15 cellular contexts compared by ENCODE assay signal in genomic region chr11:68501813-68502212, GRCh38. TPM values are rescaled to one million over a fixed set of nuclear protein-coding genes. Genes with fewer than 3 reads are reported as not detected.
A peak's percentile ranks its signal among the peaks of the same experiment; 100 is the strongest.
DNase-seq lines count a peak whose midpoint lies in the region; ATAC-seq and TF ChIP-seq lines count a peak whose summit lies in the region.
"Had no signal": no experiment of that assay in that cellular context is flagged by ENCODE, and none has a peak within 500 bp of the region (broad histone marks: within the 10 kb centered on the region; RNA-seq: fewer than 3 reads in every experiment).

No MANE protein-coding gene starts in this region.

- no peak for ATAC-seq in central memory CD8-positive, alpha-beta T cell (replicated peaks; ENCODE audit: extremely low read depth, poor library complexity, severe bottlenecking)

- H2AK5ac ChIP-seq in trophoblast cell (ENCODE audit: low read length): no peak overlapping the region

- H3K18ac ChIP-seq in trophoblast cell (ENCODE audit: low read length): no peak overlapping the region

- no peak overlapping the region for H3K4me3 Mint-ChIP-seq in central memory CD8-positive, alpha-beta T cell
- H3K4me3 Mint-ChIP-seq: H9 had no signal

- H3K79me2 ChIP-seq in trophoblast cell (ENCODE audit: control insufficient read depth, insufficient read depth, low read length, poor library complexity): peaks cover 16% of the 10 kb centered on the region

- H3K4me1 ChIP-seq in HEK293 (ENCODE audit: control insufficient read depth, insufficient read depth, low read length): peaks cover 20% of the 10 kb centered on the region
- H3K4me1 ChIP-seq in trophoblast cell (ENCODE audit: control insufficient read depth in 1 of 2, insufficient read depth in 2 of 2, low read length in 2 of 2): peaks cover 0 to 6% of the 10 kb centered on the region in 2 experiments
- H3K4me1 ChIP-seq: Caco-2 had no signal

- no peak for DNase-seq in central memory CD8-positive, alpha-beta T cell (ENCODE audit: low spot score in 2 of 2)
- DNase-seq in trophoblast cell (peak; percentile 78 to 94), NCI-H1436 (lab: John Stamatoyannopoulos, UW) (no peak), KBM-7 (no peak), SIG-M5 (lab: John Stamatoyannopoulos, UW) (no peak)
- DNase-seq: BE2C; C1 segment of cervical spinal cord; Caco-2; CD4-positive, CD25-positive, alpha-beta regulatory T cell; DMS153; DMS79; GDM1; H9 had no signal

- no peaks in the 10 kb centered on the region for H3K79me1 ChIP-seq in trophoblast cell (ENCODE audit: low read length)

- H3K27me3 ChIP-seq in trophoblast cell (ENCODE audit: insufficient read depth, low read length): no peaks in the 10 kb centered on the region
- H3K27me3 ChIP-seq: BE2C had no signal

- no peak overlapping the region for H3K4me3 ChIP-seq in HEK293 (ENCODE audit: low read depth, low read length)
- no peak overlapping the region for H3K4me3 ChIP-seq in trophoblast cell (ENCODE audit: low read depth, low read length)

- H3K36me3 ChIP-seq in HEK293 (ENCODE audit: control insufficient read depth in 2 of 2, insufficient read depth in 1 of 2, low read length in 2 of 2) (no peaks in the 10 kb centered on the region), trophoblast cell (ENCODE audit: control insufficient read depth in 1 of 2, insufficient read depth in 2 of 2, low read length in 2 of 2) (no peaks in the 10 kb centered on the region)

- H3K9me3 Mint-ChIP-seq in central memory CD8-positive, alpha-beta T cell: no peaks in the 10 kb centered on the region
- H3K9me3 Mint-ChIP-seq: H9 had no signal

- no peak overlapping the region for H4K91ac ChIP-seq in trophoblast cell (ENCODE audit: low read depth, low read length)

- peaks cover 3% of the 10 kb centered on the region for H3K36me3 Mint-ChIP-seq in central memory CD8-positive, alpha-beta T cell (ENCODE audit: insufficient read depth)

- peak overlapping the region; percentile 57 for H3K4ac ChIP-seq in trophoblast cell (ENCODE audit: low read depth, low read length)

- in situ Hi-C loops in KBM-7 (cut with MboI; ENCODE audit: low pct_unique_long_range_greater_than_20kb, low sequenced_read_pairs): no loop called here

- H4K12ac ChIP-seq in trophoblast cell (ENCODE audit: low read depth, low read length): no peak overlapping the region

- WGBS in trophoblast cell (ENCODE audit: extremely low coverage, insufficient coverage, insufficient read length): no CpG with 5 or more reads among the region's 6 CpGs

- TF ChIP-seq CTCF in HEK293 (tag by site-specific recombination; IDR thresholded peaks at IDR 0.05): no peak

- H3K14ac ChIP-seq in trophoblast cell (ENCODE audit: low read length): no peak overlapping the region

- H2BK12ac ChIP-seq in trophoblast cell (ENCODE audit: low read length): no peak overlapping the region

- no peak overlapping the region for H3K9ac ChIP-seq in trophoblast cell (ENCODE audit: low read length)

- no peaks in the 10 kb centered on the region for H3K27me3 Mint-ChIP-seq in central memory CD8-positive, alpha-beta T cell
- H3K27me3 Mint-ChIP-seq: CD4-positive, CD25-positive, alpha-beta regulatory T cell had no signal

- peak overlapping the region; percentile 85 for H3K27ac Mint-ChIP-seq in central memory CD8-positive, alpha-beta T cell (ENCODE audit: low read depth)

- H4K8ac ChIP-seq in trophoblast cell (ENCODE audit: low read depth, low read length): no peak overlapping the region

- no peak overlapping the region for H3K4me2 ChIP-seq in trophoblast cell (ENCODE audit: low read length)

- H3K23ac ChIP-seq in trophoblast cell (ENCODE audit: low read length): no peak overlapping the region

- POLR2A ChIA-PET in HEK293 (lab: Yijun Ruan, JAX): no interaction called here

- CTCF ChIA-PET in HEK293 (lab: Yijun Ruan, JAX): no interaction called here

- H2AFZ ChIP-seq in trophoblast cell (ENCODE audit: insufficient read depth, low read length, poor library complexity): no peak overlapping the region

- H3K4me1 Mint-ChIP-seq in central memory CD8-positive, alpha-beta T cell: peaks cover 83% of the 10 kb centered on the region

- H3K9me3 ChIP-seq in HEK293 (ENCODE audit: control insufficient read depth, insufficient read depth, low read depth, low read length) (no peaks in the 10 kb centered on the region), trophoblast cell (ENCODE audit: insufficient read depth, low read depth, low read length) (no peaks in the 10 kb centered on the region)
- H3K9me3 ChIP-seq: BE2C, Caco-2 had no signal

- no peak overlapping the region for H2BK5ac ChIP-seq in trophoblast cell (ENCODE audit: low read depth, low read length, poor library complexity)

- no peak overlapping the region for H2BK120ac ChIP-seq in trophoblast cell (ENCODE audit: insufficient read depth, low read length, poor library complexity)

- H3K27ac ChIP-seq in HEK293 (ENCODE audit: extremely low read depth, low read depth, low read length) (no peak overlapping the region), trophoblast cell (ENCODE audit: low read depth, low read length) (no peak overlapping the region)
- H3K27ac ChIP-seq: HL-60 had no signal

TF ChIP-seq in HEK293, 187 proteins besides CTCF, POLR2A, EP300 and RAD21:
- TF ChIP-seq ZEB2 (tag by site-specific recombination; IDR thresholded peaks at IDR 0.05) (no peak), ZNF426 (tag by site-specific recombination; IDR thresholded peaks at IDR 0.05) (no peak), ZBTB21 (tag by site-specific recombination; IDR thresholded peaks at IDR 0.05) (no peak), ZNF664 (tag by site-specific recombination; IDR thresholded peaks at IDR 0.05) (peak; percentile 72)
TF ChIP-seq in HEK293: peak in this region for 1.

RNA-seq across cellular contexts. Expression of gene PPP6R3, which starts 41.3 kb away (rescaled TPM):
- polyA plus RNA-seq in trophoblast cell (2013): 62.5 and 63.2 TPM in 2 replicates

Comparison
In these comparisons a context has a peak if more than half of its experiments do, and no peak if none do; other contexts are left out.
1. DNase-seq: peak in trophoblast cell (2 of 2); none in central memory CD8-positive, alpha-beta T cell (0 of 2), NCI-H1436 (single experiment), KBM-7 (single experiment) and SIG-M5 (single experiment).